In genomic region chr17:83192161-83192788, GRCh38 we compare ENCODE assay signal across 12 cellular contexts.
A peak's percentile ranks its signal among the peaks of the same experiment; 100 is the strongest.
DNase-seq lines count a peak whose midpoint lies in the region; ATAC-seq and TF ChIP-seq lines count a peak whose summit lies in the region.
"Had no signal": no experiment of that assay in that cellular context is flagged by ENCODE, and none has a peak within 500 bp of the region (broad histone marks: within the 10 kb centered on the region; RNA-seq: fewer than 3 reads in every experiment).

No MANE protein-coding gene starts in this region.

- H3K4me1 ChIP-seq in RWPE2 (ENCODE audit: insufficient read depth, poor library complexity, severe bottlenecking) (no peaks in the 10 kb centered on the region), psoas muscle (peaks cover 9% of the 10 kb centered on the region)
- H3K4me1 ChIP-seq: pancreas had no signal

- no peaks in the 10 kb centered on the region for H3K36me3 ChIP-seq in BJ (ENCODE audit: control insufficient read depth, insufficient read depth, low read length)
- no peaks in the 10 kb centered on the region for H3K36me3 ChIP-seq in RWPE2 (ENCODE audit: low read depth)
- H3K36me3 ChIP-seq in psoas muscle (ENCODE audit: insufficient read depth in 1 of 2, low read depth in 1 of 2) = no peaks in the 10 kb centered on the region
- H3K36me3 ChIP-seq: pancreas had no signal

- no peak for TF ChIP-seq CTCF in BJ (IDR thresholded peaks at IDR 0.05; ENCODE audit: insufficient read depth, low read depth, low read length)
- TF ChIP-seq CTCF in RWPE2 (IDR thresholded peaks at IDR 0.05; ENCODE audit: poor library complexity, severe bottlenecking) = no peak
- no peak for TF ChIP-seq CTCF in fibroblast of the aortic adventitia (IDR thresholded peaks at IDR 0.05; ENCODE audit: insufficient read depth, low read length)
- TF ChIP-seq CTCF in psoas muscle (IDR thresholded peaks at IDR 0.05) = no peak

- no peak overlapping the region for H3K27ac ChIP-seq in RWPE2 (ENCODE audit: poor library complexity, severe bottlenecking)
- no peak overlapping the region for H3K27ac ChIP-seq in psoas muscle
- H3K27ac ChIP-seq: epithelial cell of prostate, pancreas had no signal

- H3K4me3 ChIP-seq in BJ (ENCODE audit: low read depth, low read length) = no peak overlapping the region
- H3K4me3 ChIP-seq in RWPE2 (ENCODE audit: severe bottlenecking) = no peak overlapping the region
- H3K4me3 ChIP-seq in fibroblast of the aortic adventitia (ENCODE audit: low read depth, low read length) = no peak overlapping the region
- H3K4me3 ChIP-seq in psoas muscle = no peak overlapping the region
- H3K4me3 ChIP-seq: pancreas had no signal

- intact Hi-C loops in psoas muscle (cut with DNase I) = no loop called here

- H3K9me3 ChIP-seq in RWPE2 (ENCODE audit: severe bottlenecking) (no peaks in the 10 kb centered on the region), psoas muscle (no peaks in the 10 kb centered on the region)
- H3K9me3 ChIP-seq: pancreas had no signal

- CTCF ChIA-PET in BJ (lab: Yijun Ruan, JAX) = interaction anchor here (0.8 to 1.0 kb wide), 2 partner anchors 85 to 399 kb away, joined by 3 read pairs; no protein-coding TSS in a partner anchor

- POLR2A ChIA-PET in BJ (lab: Charles Lee) = interaction anchor here (0.6 kb wide), 1 partner anchor 87 kb away, joined by 3 read pairs; no protein-coding TSS in a partner anchor

- H3K27me3 ChIP-seq in BJ (ENCODE audit: control insufficient read depth, insufficient read depth, low read length) = no peaks in the 10 kb centered on the region
- H3K27me3 ChIP-seq in RWPE2 (ENCODE audit: insufficient read depth, poor library complexity, severe bottlenecking) = no peaks in the 10 kb centered on the region
- H3K27me3 ChIP-seq in psoas muscle (ENCODE audit: insufficient read depth in 3 of 3, low read length in 2 of 3) = peaks cover 0 to 18% (median 2%) of the 10 kb centered on the region in 3 donors
- H3K27me3 ChIP-seq: pancreas had no signal

- ATAC-seq in RWPE2 (ENCODE audit: low read depth) = no peak
- peak in 3 of 4 donors; percentile 12 to 55 (median 29) for ATAC-seq in psoas muscle
- ATAC-seq in HG02884 (IDR thresholded peaks at IDR 0.05; ENCODE audit: unreplicated experiment) = no peak
- no peak for ATAC-seq in GM21717 (IDR thresholded peaks at IDR 0.05; ENCODE audit: unreplicated experiment)
- ATAC-seq in GM18498 (IDR thresholded peaks at IDR 0.05; ENCODE audit: unreplicated experiment) = no peak
- ATAC-seq: pancreas had no signal

- DNase-seq in BJ (ENCODE audit: low read depth) (peak; percentile 30), RWPE2 (ENCODE audit: low spot score) (peak; percentile 28), fibroblast of the aortic adventitia (ENCODE audit: low read depth) (peak; percentile 50), psoas muscle (peak; percentile 61 to 72), nucleus accumbens (lab: John Stamatoyannopoulos, UW) (no peak)
- DNase-seq: NCI-H2081 treated with DMSO at 0.1 percent for 48 hours, OCI-M1 had no signal

- 48 to 60% (median 51%) methylated on average over 13 of the region's 13 CpGs for WGBS in psoas muscle, 3 donors

Comparison
In these comparisons a context has a peak if more than half of its experiments do, and no peak if none do; other contexts are left out.
1. DNase-seq: peak in BJ (single experiment), RWPE2 (single experiment), fibroblast of the aortic adventitia (single experiment) and psoas muscle (2 of 2); none in nucleus accumbens (0 of 56).
2. ATAC-seq: peak in psoas muscle (3 of 4); none in RWPE2 (single experiment), HG02884 (single experiment), GM21717 (single experiment) and GM18498 (single experiment).